Comparison of ENCODE assay signal across 8 cellular contexts in the genomic region with DNA sequence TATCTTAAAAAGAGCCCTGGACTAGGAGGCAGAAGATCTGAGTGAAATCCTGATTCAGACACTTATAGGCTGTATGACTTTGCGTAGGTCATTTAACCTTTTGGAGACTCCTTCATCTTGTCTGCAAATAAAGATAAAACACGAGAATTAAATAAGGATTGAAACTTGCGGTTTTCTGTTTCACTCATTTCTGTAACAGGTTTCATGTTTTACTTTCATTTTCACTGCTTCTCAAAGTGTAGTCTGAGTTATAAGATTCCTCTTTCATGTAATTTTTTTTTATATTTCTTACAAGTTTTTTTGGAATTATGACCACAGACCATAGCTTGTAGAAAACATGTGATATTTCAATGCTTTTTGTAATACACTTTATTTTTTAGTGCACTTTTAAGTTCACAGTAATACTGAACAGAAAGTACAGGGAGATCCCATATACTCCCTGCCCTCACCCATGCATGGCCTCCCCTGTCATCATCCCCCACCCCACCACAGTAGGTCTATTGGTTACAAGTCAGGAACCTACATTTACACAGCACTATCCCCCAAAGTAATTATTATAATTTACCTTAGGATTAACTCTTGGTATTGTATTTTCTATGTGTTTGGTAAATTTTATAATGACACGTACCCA.
DNase-seq lines count a peak whose midpoint lies in the region; ATAC-seq, FAIRE-seq and TF ChIP-seq lines count a peak whose summit lies in the region.

No MANE protein-coding gene starts in this region.

- TF ChIP-seq CTCF in glutamatergic neuron (IDR thresholded peaks at IDR 0.05; ENCODE audit: partially characterized antibody, unreplicated experiment): no peak

- DNase-seq in SHP77 treated with DMSO at 0.1 percent for 48 hours (lab: John Stamatoyannopoulos, UW): peak; percentile 70
- DNase-seq in fibroblast of gingiva (ENCODE audit: low read depth): peak; percentile 10
- peak; percentile 46 for DNase-seq in stimulated activated CD4-positive, alpha-beta T cell treated with anti-CD3 and anti-CD28 coated beads, Interleukin-4, amount 100 ng/mL, for 24 hours
- no peak for DNase-seq in glutamatergic neuron
- no peak for DNase-seq in NCI-H446 (lab: John Stamatoyannopoulos, UW)

- peak; percentile 95 for FAIRE-seq in A204.1 (lab: Jason Lieb, UNC)

- no peak overlapping the region for H3K4me3 Mint-ChIP-seq in glutamatergic neuron (ENCODE audit: unreplicated experiment)

- no peaks in the 10 kb centered on the region for H3K9me3 Mint-ChIP-seq in glutamatergic neuron (ENCODE audit: unreplicated experiment)

- H3K4me1 Mint-ChIP-seq in glutamatergic neuron (ENCODE audit: low read depth, unreplicated experiment): no peaks in the 10 kb centered on the region

- H3K27me3 Mint-ChIP-seq in glutamatergic neuron (ENCODE audit: unreplicated experiment): no peaks in the 10 kb centered on the region

- no peaks in the 10 kb centered on the region for H3K36me3 Mint-ChIP-seq in glutamatergic neuron (ENCODE audit: unreplicated experiment)

- ATAC-seq in GM18511 (IDR thresholded peaks at IDR 0.05; ENCODE audit: unreplicated experiment) (peak; percentile 94), HG02970 (IDR thresholded peaks at IDR 0.05; ENCODE audit: low FRiP score, unreplicated experiment) (peak; percentile 92)

- H3K27ac Mint-ChIP-seq in glutamatergic neuron (ENCODE audit: unreplicated experiment): no peak overlapping the region

Comparison
In these comparisons a context has a peak if more than half of its experiments do, and no peak if none do; other contexts are left out.
1. DNase-seq: peak in SHP77 treated with DMSO at 0.1 percent for 48 hours (single experiment), fibroblast of gingiva (single experiment) and stimulated activated CD4-positive, alpha-beta T cell treated with anti-CD3 and anti-CD28 coated beads, Interleukin-4, amount 100 ng/mL, for 24 hours (single experiment); none in glutamatergic neuron (single experiment) and NCI-H446 (0 of 2).